Comparison of ENCODE assay signal across 4 cellular contexts in genomic region chr15:52546031-52546751, GRCh38.
TF ChIP-seq lines count a peak whose summit lies in the region.

No MANE protein-coding gene starts in this region.

TF ChIP-seq in SK-N-SH treated with all-trans-retinoic acid at 6 μM for 48 hours, 23 proteins besides CTCF, POLR2A, EP300 and RAD21:
- TF ChIP-seq ZNF565 (CRISPR knock-in tag; conservative IDR thresholded peaks at IDR 0.05; ENCODE audit: low read depth), result no peak
- no peak for TF ChIP-seq TOX (CRISPR knock-in tag; IDR thresholded peaks at IDR 0.05; ENCODE audit: borderline replicate concordance)
TF ChIP-seq in SK-N-SH treated with all-trans-retinoic acid at 6 μM for 48 hours: peak in this region for 0.

TF ChIP-seq in SK-N-SH, 30 proteins besides CTCF, POLR2A, EP300 and RAD21:
- TF ChIP-seq MAX (IDR thresholded peaks at IDR 0.05; ENCODE audit: low read depth) (no peak), CHD2 (IDR thresholded peaks at IDR 0.05; ENCODE audit: low read length, partially characterized antibody) (no peak), PBX3 (IDR thresholded peaks at IDR 0.05) (no peak), FOXM1 (IDR thresholded peaks at IDR 0.05; ENCODE audit: low read depth) (no peak), EZH2phosphoT487 (IDR thresholded peaks at IDR 0.05; ENCODE audit: borderline replicate concordance, low read depth) (no peak)

TF ChIP-seq in HEK293, 187 proteins besides CTCF, POLR2A, EP300 and RAD21:
- peak; percentile 36; the same call in 1 of the 2 replicates for TF ChIP-seq ZNF600 (tag by site-specific recombination; IDR thresholded peaks at IDR 0.05)
- no peak for TF ChIP-seq ZNF391 (tag by site-specific recombination; IDR thresholded peaks at IDR 0.05; ENCODE audit: borderline replicate concordance, low read depth)

TF ChIP-seq in K562, 482 proteins besides CTCF, POLR2A, EP300 and RAD21:
- TF ChIP-seq SUPT5H (IDR thresholded peaks at IDR 0.05) (peak; percentile 64; the same call in 1 of the 2 replicates), POLR2AphosphoS2 (IDR thresholded peaks at IDR 0.05; ENCODE audit: low read length) (peak; percentile 84; the same call in 1 of the 2 replicates), ZHX1 (conservative IDR thresholded peaks at IDR 0.05; ENCODE audit: low read length) (no peak), POLR2G (IDR thresholded peaks at IDR 0.05; ENCODE audit: low read depth, low read length) (peak; percentile 54; the same call in 1 of the 2 replicates), POLR2B (IDR thresholded peaks at IDR 0.05; ENCODE audit: low read depth, partially characterized antibody) (peak; percentile 59), MYNN (IDR thresholded peaks at IDR 0.05) (peak; percentile 38; the same call in 1 of the 2 replicates), MYNN (CRISPR knock-in tag; IDR thresholded peaks at IDR 0.05) (no peak)
